ENCODE assay signal across 8 cellular contexts in genomic region chr20:58888521-58889333, GRCh38. TPM values are rescaled to one million over a fixed set of nuclear protein-coding genes. Genes with fewer than 3 reads are reported as not detected.
DNase-seq lines count a peak whose midpoint lies in the region; ATAC-seq and TF ChIP-seq lines count a peak whose summit lies in the region.

No MANE protein-coding gene starts in this region.

- no peaks in the 10 kb centered on the region for H3K9me3 Mint-ChIP-seq in endodermal cell

- no peaks in the 10 kb centered on the region for H3K36me3 Mint-ChIP-seq in endodermal cell (ENCODE audit: low read depth)

- H3K4me3 Mint-ChIP-seq in endodermal cell, result peak overlapping the region; percentile 90

- peak; percentile 45 for ATAC-seq in GM18873 (IDR thresholded peaks at IDR 0.05; ENCODE audit: low FRiP score, unreplicated experiment)
- ATAC-seq in HG03280 (IDR thresholded peaks at IDR 0.05; ENCODE audit: unreplicated experiment), result peak; percentile 39

- H3K27ac ChIP-seq in endodermal cell (ENCODE audit: low read depth, low read length) (no peak overlapping the region), mesodermal cell (ENCODE audit: low read depth, low read length, severe bottlenecking) (peak overlapping the region; percentile 41)

- no peaks in the 10 kb centered on the region for H3K9me3 ChIP-seq in endodermal cell (ENCODE audit: control insufficient read depth, low read length)
- H3K9me3 ChIP-seq in mesodermal cell (ENCODE audit: control insufficient read depth, low read length), result no peaks in the 10 kb centered on the region

- H3K27me3 Mint-ChIP-seq in endodermal cell (ENCODE audit: insufficient read depth), result peaks cover 2% of the 10 kb centered on the region

- H3K36me3 ChIP-seq in endodermal cell (ENCODE audit: control insufficient read depth, insufficient read depth, low read length) (no peaks in the 10 kb centered on the region), mesodermal cell (ENCODE audit: control insufficient read depth, insufficient read depth, low read length) (no peaks in the 10 kb centered on the region)

- H3K4me1 ChIP-seq in endodermal cell (ENCODE audit: control insufficient read depth, insufficient read depth, low read length) (peaks cover 4% of the 10 kb centered on the region), mesodermal cell (ENCODE audit: control insufficient read depth, insufficient read depth, low read length, poor library complexity, severe bottlenecking) (peaks cover 3% of the 10 kb centered on the region)

- peaks cover 8% of the 10 kb centered on the region for H3K4me1 Mint-ChIP-seq in endodermal cell

- H3K4me3 ChIP-seq in endodermal cell (ENCODE audit: low read length), result peak overlapping the region; percentile 88
- H3K4me3 ChIP-seq in mesodermal cell (ENCODE audit: extremely low read depth, insufficient read depth, low read length, poor library complexity, severe bottlenecking), result peak overlapping the region; percentile 64

- peak overlapping the region; percentile 73 for H3K9ac ChIP-seq in endodermal cell (ENCODE audit: extremely low read depth, low read length, poor library complexity, severe bottlenecking)

- H3K27ac Mint-ChIP-seq in endodermal cell, result peak overlapping the region; percentile 93

- TF ChIP-seq CTCF in endodermal cell (conservative IDR thresholded peaks at IDR 0.05), result no peak

- DNase-seq in 8988T, result peak; percentile 88
- DNase-seq in NCI-H748 (lab: John Stamatoyannopoulos, UW; ENCODE audit: unreplicated experiment), result peak; percentile 87
- DNase-seq in activated CD8-positive, alpha-beta memory T cell treated with anti-CD3 and anti-CD28 coated beads for 48 hours (ENCODE audit: low read depth in 2 of 3, low spot score in 2 of 3), result peak; percentile 56 to 61 (median 60)
- DNase-seq in endodermal cell, result peak; percentile 95
- DNase-seq in stimulated activated CD8-positive, alpha-beta memory T cell treated with anti-CD3 and anti-CD28 coated beads, Interleukin-15, amount 100 ng/mL, for 48 hours (ENCODE audit: low read depth in 2 of 2), result peak; percentile 65 to 71

- no peaks in the 10 kb centered on the region for H3K27me3 ChIP-seq in endodermal cell (ENCODE audit: control insufficient read depth, insufficient read depth, low read length, poor library complexity, severe bottlenecking)

- 15 to 38% methylated on average over 30 to 101 of the region's 101 CpGs for WGBS in endodermal cell (ENCODE audit: insufficient coverage in 1 of 2, insufficient read length in 1 of 2), 2 experiments
- WGBS in mesodermal cell (ENCODE audit: insufficient coverage in 2 of 2), 2 experiments, result 41 to 45% methylated on average over 82 to 97 of the region's 101 CpGs

RNA-seq across cellular contexts. Expression of gene GNAS, which starts 36.2 kb away (rescaled TPM):
- 1,000 to 10,000 TPM; 1,246 to 1,267 TPM for total RNA-seq in endodermal cell
- 1,275 TPM for polyA plus RNA-seq in endodermal cell (2013, experiment 1 of 2)
- 1,251 TPM for polyA plus RNA-seq in endodermal cell (2013, experiment 2 of 2)
- polyA plus RNA-seq in mesodermal cell (2013, experiment 1 of 2), result 1,889 TPM
- 1,868 TPM for polyA plus RNA-seq in mesodermal cell (2013, experiment 2 of 2)

RNA-seq across cellular contexts. Expression of gene GNAS-AS1, which starts 38.0 kb away (rescaled TPM):
- total RNA-seq in endodermal cell, result 1 to 10 TPM; 9.3 to 9.7 TPM
- polyA plus RNA-seq in endodermal cell (2013, experiment 1 of 2), result 3.9 TPM
- 2.5 TPM for polyA plus RNA-seq in endodermal cell (2013, experiment 2 of 2)
- 2.2 TPM for polyA plus RNA-seq in mesodermal cell (2013, experiment 1 of 2)
- polyA plus RNA-seq in mesodermal cell (2013, experiment 2 of 2), result 2.0 TPM
